ENCODE assay signal across 28 cellular contexts in the genomic region with DNA sequence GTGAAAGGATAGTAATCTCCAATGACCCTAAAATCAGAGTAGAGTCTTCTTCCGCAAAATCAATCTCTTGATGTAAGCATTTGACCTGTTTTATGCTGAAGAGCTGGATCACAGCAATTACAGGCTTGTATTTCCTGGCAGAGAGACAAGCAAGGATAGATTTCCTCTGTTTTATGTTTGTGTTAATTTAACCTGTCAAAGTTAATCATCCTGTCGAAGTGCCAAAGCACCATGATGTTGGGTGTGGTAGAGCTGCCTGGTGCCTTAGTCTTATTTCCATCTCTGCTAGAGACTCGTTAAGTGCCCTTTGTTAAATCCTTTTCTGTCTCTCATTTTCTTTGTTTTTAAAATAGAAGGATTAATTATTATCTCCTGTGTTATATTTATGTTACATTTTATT.
DNase-seq lines count a peak whose midpoint lies in the region; TF ChIP-seq lines count a peak whose summit lies in the region.
"Had no signal": no experiment of that assay in that cellular context is flagged by ENCODE, and none has a peak within 500 bp of the region (broad histone marks: within the 10 kb centered on the region; RNA-seq: fewer than 3 reads in every experiment).

No MANE protein-coding gene starts in this region.

- intact Hi-C loops in CD4-positive, alpha-beta memory T cell (cut with micrococcal nuclease) = no loop called here

- CTCF ChIA-PET in CD4-positive, alpha-beta memory T cell (lab: Charles Lee; ENCODE audit: partially characterized antibody) = no interaction called here

- no peaks in the 10 kb centered on the region for H3K4me1 ChIP-seq in CD4-positive, alpha-beta memory T cell (ENCODE audit: insufficient read depth, low read length)
- H3K4me1 ChIP-seq: ascending aorta, neural progenitor cell, right lobe of liver had no signal

- no peak overlapping the region for H3K4me3 Mint-ChIP-seq in CD4-positive, alpha-beta memory T cell
- H3K4me3 Mint-ChIP-seq: activated CD8-positive, alpha-beta T cell treated with anti-CD3 and anti-CD28 coated beads, Interleukin-2, amount 10 ng/mL, durations not matched to agents 7 days and 5 days; activated naive CD8-positive, alpha-beta T cell treated with anti-CD3 and anti-CD28 coated beads for 36 hours; neural progenitor cell; stimulated activated effector memory CD8-positive, alpha-beta T cell treated with anti-CD3 and anti-CD28 coated beads, Interleukin-12 subunit alpha, Interleukin-12 subunit beta, amount 100 ng/mL, for 72 hours; type B pancreatic cell had no signal

- no peak overlapping the region for H3K27ac Mint-ChIP-seq in CD4-positive, alpha-beta memory T cell
- H3K27ac Mint-ChIP-seq: activated CD8-positive, alpha-beta T cell treated with anti-CD3 and anti-CD28 coated beads, Interleukin-2, amount 10 ng/mL, durations not matched to agents 7 days and 5 days; activated naive CD8-positive, alpha-beta T cell treated with anti-CD3 and anti-CD28 coated beads for 36 hours; neural progenitor cell; stimulated activated effector memory CD8-positive, alpha-beta T cell treated with anti-CD3 and anti-CD28 coated beads, Interleukin-12 subunit alpha, Interleukin-12 subunit beta, amount 100 ng/mL, for 72 hours; type B pancreatic cell had no signal

- no peak overlapping the region for H2AFZ ChIP-seq in neural cell (ENCODE audit: low read depth, low read length)
- H2AFZ ChIP-seq: neural progenitor cell had no signal

- no peak overlapping the region for H3K9ac ChIP-seq in neural cell (ENCODE audit: low read length)
- H3K9ac ChIP-seq: neural progenitor cell had no signal

- H3K9me3 Mint-ChIP-seq in CD4-positive, alpha-beta memory T cell = peaks cover 0 to 14% (median 4%) of the 10 kb centered on the region in 8 donors
- H3K9me3 Mint-ChIP-seq: neural progenitor cell, type B pancreatic cell had no signal

- H3K27me3 ChIP-seq in neural cell (ENCODE audit: insufficient read depth, low read depth, low read length) = no peaks in the 10 kb centered on the region
- no peaks in the 10 kb centered on the region for H3K27me3 ChIP-seq in CD4-positive, alpha-beta memory T cell (ENCODE audit: insufficient read depth, low read length)
- H3K27me3 ChIP-seq: ascending aorta, neural progenitor cell, right lobe of liver had no signal

- no peaks in the 10 kb centered on the region for H3K9me3 ChIP-seq in neural cell (ENCODE audit: low read length)
- no peaks in the 10 kb centered on the region for H3K9me3 ChIP-seq in CD4-positive, alpha-beta memory T cell (ENCODE audit: control insufficient read depth in 1 of 2, low read length in 2 of 2)
- H3K9me3 ChIP-seq: ascending aorta, right lobe of liver had no signal

- H3K36me3 Mint-ChIP-seq in CD4-positive, alpha-beta memory T cell = no peaks in the 10 kb centered on the region
- H3K36me3 Mint-ChIP-seq: activated naive CD8-positive, alpha-beta T cell treated with anti-CD3 and anti-CD28 coated beads for 36 hours; neural progenitor cell; stimulated activated effector memory CD8-positive, alpha-beta T cell treated with anti-CD3 and anti-CD28 coated beads, Interleukin-12 subunit alpha, Interleukin-12 subunit beta, amount 100 ng/mL, for 72 hours; type B pancreatic cell had no signal

- H3K36me3 ChIP-seq in neural cell (ENCODE audit: insufficient read depth, low read length) = no peaks in the 10 kb centered on the region
- no peaks in the 10 kb centered on the region for H3K36me3 ChIP-seq in CD4-positive, alpha-beta memory T cell (ENCODE audit: insufficient read depth, low read length)
- H3K36me3 ChIP-seq: ascending aorta, neural progenitor cell, right lobe of liver had no signal

- H3K27me3 Mint-ChIP-seq in CD4-positive, alpha-beta memory T cell = no peaks in the 10 kb centered on the region
- H3K27me3 Mint-ChIP-seq: activated naive CD8-positive, alpha-beta T cell treated with anti-CD3 and anti-CD28 coated beads for 36 hours; type B pancreatic cell had no signal

- POLR2A ChIA-PET in CD4-positive, alpha-beta memory T cell (lab: Charles Lee; ENCODE audit: partially characterized antibody) = no interaction called here

- TF ChIP-seq RAD21 in neural cell (conservative IDR thresholded peaks at IDR 0.05) = no peak

- no peak overlapping the region for H3K4me2 ChIP-seq in neural cell (ENCODE audit: low read length)
- H3K4me2 ChIP-seq: neural progenitor cell had no signal

- TF ChIP-seq EP300 in neural cell (conservative IDR thresholded peaks at IDR 0.05; ENCODE audit: poor library complexity, severe bottlenecking) = peak; percentile 70

- DNase-seq in HT1080 (ENCODE audit: low read depth) (peak; percentile 1), NCI-H2081 (lab: John Stamatoyannopoulos, UW) (peak; percentile 85 to 96), NCI-H774 (lab: John Stamatoyannopoulos, UW) (peak; percentile 9), T-helper 2 cell (no peak), SW 1271 (lab: John Stamatoyannopoulos, UW) (no peak), NCI-H1048 (lab: John Stamatoyannopoulos, UW) (no peak)
- DNase-seq in CD4-positive, alpha-beta memory T cell = no peak
- DNase-seq: activated CD4-positive, alpha-beta T cell treated with anti-CD3 and anti-CD28 coated beads for 1 hour; activated CD8-positive, alpha-beta T cell treated with anti-CD3 and anti-CD28 coated beads, Interleukin-2, amount 10 ng/mL, durations not matched to agents 7 days and 5 days; activated naive CD8-positive, alpha-beta T cell treated with anti-CD3 and anti-CD28 coated beads for 36 hours; activated T-cell treated with anti-CD3 and anti-CD28 coated beads for 4 hours; caudate nucleus; DND-41; hippocampal formation; Karpas-422; left colon; NCI-H526; posterior cingulate gyrus; right lobe of liver; RPMI8226; stimulated activated CD4-positive, alpha-beta T cell treated with anti-CD3 and anti-CD28 coated beads, Interleukin-12 subunit alpha, Interleukin-12 subunit beta, amount 100 ng/mL, for 4 hours; stimulated activated CD4-positive, alpha-beta T cell treated with anti-CD3 and anti-CD28 coated beads, Interleukin-4, amount 100 ng/mL, for 24 hours had no signal

- no peaks in the 10 kb centered on the region for H3K9me2 ChIP-seq in neural cell (ENCODE audit: insufficient read depth, low read length)

- H3K79me2 ChIP-seq in neural cell (replicated peaks; ENCODE audit: insufficient read depth, low read length) = no peaks in the 10 kb centered on the region

- no peaks in the 10 kb centered on the region for H4K20me1 ChIP-seq in neural cell (ENCODE audit: insufficient read depth)

- H3K4me3 ChIP-seq in neural cell (ENCODE audit: low read length) = peak overlapping the region; percentile 1
- H3K4me3 ChIP-seq in CD4-positive, alpha-beta memory T cell (ENCODE audit: low read length in 2 of 2) = no peak overlapping the region
- H3K4me3 ChIP-seq: ascending aorta, neural progenitor cell, right lobe of liver had no signal

- no peak for TF ChIP-seq CTCF in neural cell (IDR thresholded peaks at IDR 0.05; ENCODE audit: poor library complexity, severe bottlenecking)

- H3F3A ChIP-seq in neural cell (ENCODE audit: insufficient read depth, low read length, poor library complexity, severe bottlenecking) = peaks cover 2% of the 10 kb centered on the region

- no peaks in the 10 kb centered on the region for H3K4me1 Mint-ChIP-seq in CD4-positive, alpha-beta memory T cell
- H3K4me1 Mint-ChIP-seq: activated naive CD8-positive, alpha-beta T cell treated with anti-CD3 and anti-CD28 coated beads for 36 hours; neural progenitor cell; stimulated activated effector memory CD8-positive, alpha-beta T cell treated with anti-CD3 and anti-CD28 coated beads, Interleukin-12 subunit alpha, Interleukin-12 subunit beta, amount 100 ng/mL, for 72 hours had no signal

- no peak overlapping the region for H3K27ac ChIP-seq in neural cell (ENCODE audit: low read length)
- H3K27ac ChIP-seq in CD4-positive, alpha-beta memory T cell (ENCODE audit: low read depth, low read length) = no peak overlapping the region
- H3K27ac ChIP-seq: ascending aorta, HL-60, neural progenitor cell, right lobe of liver had no signal

TF ChIP-seq in neural cell, 6 proteins besides CTCF, POLR2A, EP300 and RAD21:
- peak; percentile 61 for TF ChIP-seq POLR2AphosphoS5 (IDR thresholded peaks at IDR 0.05)
- TF ChIP-seq, protein P1, sequence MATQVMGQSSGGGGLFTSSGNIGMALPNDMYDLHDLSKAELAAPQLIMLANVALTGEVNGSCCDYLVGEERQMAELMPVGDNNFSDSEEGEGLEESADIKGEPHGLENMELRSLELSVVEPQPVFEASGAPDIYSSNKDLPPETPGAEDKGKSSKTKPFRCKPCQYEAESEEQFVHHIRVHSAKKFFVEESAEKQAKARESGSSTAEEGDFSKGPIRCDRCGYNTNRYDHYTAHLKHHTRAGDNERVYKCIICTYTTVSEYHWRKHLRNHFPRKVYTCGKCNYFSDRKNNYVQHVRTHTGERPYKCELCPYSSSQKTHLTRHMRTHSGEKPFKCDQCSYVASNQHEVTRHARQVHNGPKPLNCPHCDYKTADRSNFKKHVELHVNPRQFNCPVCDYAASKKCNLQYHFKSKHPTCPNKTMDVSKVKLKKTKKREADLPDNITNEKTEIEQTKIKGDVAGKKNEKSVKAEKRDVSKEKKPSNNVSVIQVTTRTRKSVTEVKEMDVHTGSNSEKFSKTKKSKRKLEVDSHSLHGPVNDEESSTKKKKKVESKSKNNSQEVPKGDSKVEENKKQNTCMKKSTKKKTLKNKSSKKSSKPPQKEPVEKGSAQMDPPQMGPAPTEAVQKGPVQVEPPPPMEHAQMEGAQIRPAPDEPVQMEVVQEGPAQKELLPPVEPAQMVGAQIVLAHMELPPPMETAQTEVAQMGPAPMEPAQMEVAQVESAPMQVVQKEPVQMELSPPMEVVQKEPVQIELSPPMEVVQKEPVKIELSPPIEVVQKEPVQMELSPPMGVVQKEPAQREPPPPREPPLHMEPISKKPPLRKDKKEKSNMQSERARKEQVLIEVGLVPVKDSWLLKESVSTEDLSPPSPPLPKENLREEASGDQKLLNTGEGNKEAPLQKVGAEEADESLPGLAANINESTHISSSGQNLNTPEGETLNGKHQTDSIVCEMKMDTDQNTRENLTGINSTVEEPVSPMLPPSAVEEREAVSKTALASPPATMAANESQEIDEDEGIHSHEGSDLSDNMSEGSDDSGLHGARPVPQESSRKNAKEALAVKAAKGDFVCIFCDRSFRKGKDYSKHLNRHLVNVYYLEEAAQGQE (IDR thresholded peaks at IDR 0.05; ENCODE audit: borderline replicate concordance) = no peak

Comparison
In these comparisons a context has a peak if more than half of its experiments do, and no peak if none do; other contexts are left out.
1. DNase-seq: peak in HT1080 (single experiment), NCI-H2081 (2 of 2) and NCI-H774 (single experiment); none in CD4-positive, alpha-beta memory T cell (0 of 5), T-helper 2 cell (0 of 5), SW 1271 (0 of 2) and NCI-H1048 (single experiment).